In the genomic region with DNA sequence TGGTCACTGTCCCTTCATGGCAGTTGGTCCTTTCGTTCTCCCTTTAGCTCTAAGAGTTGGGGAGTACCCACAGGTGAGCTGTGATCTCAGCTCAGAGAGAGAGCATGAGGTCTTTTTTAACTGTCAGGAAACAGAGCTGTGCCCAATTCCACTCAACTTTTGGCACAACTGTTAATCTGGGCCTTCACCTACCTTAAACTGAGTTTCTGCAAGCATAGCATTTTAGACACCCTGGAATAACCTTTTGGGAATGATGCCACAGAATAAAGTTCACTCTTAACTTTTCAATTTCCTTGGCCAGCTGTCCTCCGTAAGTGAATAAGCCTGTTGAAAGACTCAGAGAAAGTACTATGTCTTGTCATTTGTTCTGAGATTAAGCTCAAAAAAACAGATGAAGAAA, we compare ENCODE assay signal across 17 cellular contexts.
"Had no signal": no experiment of that assay in that cellular context is flagged by ENCODE, and none has a peak within 500 bp of the region (broad histone marks: within the 10 kb centered on the region; RNA-seq: fewer than 3 reads in every experiment).

No MANE protein-coding gene starts in this region.

- H3K4me2 ChIP-seq: smooth muscle cell had no signal

- ATAC-seq: foreskin keratinocyte; naive thymus-derived CD8-positive, alpha-beta T cell had no signal

- DNase-seq: effector CD4-positive, alpha-beta T cell; endodermal cell; erythroblast; foreskin keratinocyte; immature natural killer cell; kidney; left cardiac atrium; left ventricle myocardium superior; mesendoderm; naive thymus-derived CD8-positive, alpha-beta T cell; posterior cingulate gyrus; stimulated activated CD4-positive, alpha-beta T cell treated with anti-CD3 and anti-CD28 coated beads, Interleukin-2, amount 100 ng/mL, for 48 hours; stimulated activated naive CD4-positive, alpha-beta T cell treated with Interleukin-2 at 50 U/mL for 16 hours had no signal

- H3K4me1 ChIP-seq: foreskin keratinocyte, right atrium auricular region had no signal

- H3K4me3 ChIP-seq: coronary artery, lung, right atrium auricular region, smooth muscle cell had no signal

- H3K27me3 ChIP-seq: foreskin keratinocyte, right atrium auricular region had no signal

- H3K9me3 ChIP-seq: right atrium auricular region had no signal

- H3K27ac ChIP-seq: coronary artery, foreskin keratinocyte, right atrium auricular region had no signal
